ENCODE assay signal across 8 cellular contexts in the genomic region with DNA sequence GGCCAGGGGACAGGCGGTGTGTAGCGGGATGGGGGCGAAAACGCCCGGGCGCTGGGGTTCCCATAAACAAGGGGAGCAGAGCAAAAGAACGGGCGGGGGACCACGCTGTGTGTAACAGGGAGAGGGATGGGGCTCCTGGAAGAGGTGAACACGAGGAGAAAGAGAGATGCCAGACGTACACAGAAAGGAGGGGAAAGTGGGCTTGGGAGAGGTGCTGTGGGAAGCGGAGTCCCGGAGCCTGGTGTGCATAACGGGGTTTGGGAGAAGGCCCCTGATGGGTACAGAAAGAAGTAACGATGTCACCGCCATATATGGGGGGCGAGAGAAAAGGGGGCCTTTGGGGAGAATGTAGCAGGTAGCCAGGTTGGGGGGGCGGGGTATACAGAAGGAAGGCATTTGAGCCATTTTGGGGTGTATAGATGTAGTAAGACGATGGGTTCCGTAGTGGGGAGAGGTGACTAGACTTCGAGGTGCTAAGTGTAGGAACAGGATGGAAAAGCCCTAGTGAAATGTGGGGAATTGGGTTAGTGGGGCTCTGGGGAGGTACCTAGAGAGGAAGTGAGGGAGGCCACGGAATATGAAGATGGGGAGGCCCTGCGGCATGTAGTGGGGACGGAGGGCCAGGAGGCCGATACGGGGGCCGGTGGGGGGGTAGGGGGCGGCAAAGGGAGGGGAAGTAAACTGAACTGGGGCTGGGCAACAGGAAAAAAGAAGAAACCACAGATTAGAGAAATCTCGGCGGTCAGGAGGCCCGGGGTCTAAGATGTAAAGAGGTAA. TPM values are rescaled to one million over a fixed set of nuclear protein-coding genes. Genes with fewer than 3 reads are reported as not detected.
DNase-seq lines count a peak whose midpoint lies in the region; ATAC-seq and TF ChIP-seq lines count a peak whose summit lies in the region.

No MANE protein-coding gene starts in this region.

- peaks cover 17% of the 10 kb centered on the region for H3K36me3 ChIP-seq in RWPE2 (ENCODE audit: low read depth)

- ATAC-seq in RWPE2 (ENCODE audit: low read depth) (peak; percentile 19), HG03139 (IDR thresholded peaks at IDR 0.05; ENCODE audit: unreplicated experiment) (no peak)

- no peaks in the 10 kb centered on the region for H3K9me3 Mint-ChIP-seq in mesothelial cell of epicardium
- no peaks in the 10 kb centered on the region for H3K9me3 Mint-ChIP-seq in type B pancreatic cell

- no peaks in the 10 kb centered on the region for H3K4me1 ChIP-seq in RWPE2 (ENCODE audit: insufficient read depth, poor library complexity, severe bottlenecking)

- H3K4me3 ChIP-seq in AG04449 (ENCODE audit: low read depth, low read length) (peak overlapping the region; percentile 74), RWPE2 (ENCODE audit: severe bottlenecking) (peak overlapping the region; percentile 47), coronary artery (peak overlapping the region; percentile 87)

- no peaks in the 10 kb centered on the region for H3K9me3 ChIP-seq in RWPE2 (ENCODE audit: severe bottlenecking)

- peak overlapping the region; percentile 91 for H3K27ac Mint-ChIP-seq in mesothelial cell of epicardium
- peak overlapping the region; percentile 87 for H3K27ac Mint-ChIP-seq in type B pancreatic cell

- DNase-seq in AG04449 (ENCODE audit: low read depth, low spot score) (no peak), GM20000 (ENCODE audit: low spot score) (peak; percentile 62), RWPE2 (ENCODE audit: low spot score) (no peak), coronary artery (ENCODE audit: low spot score) (peak; percentile 72), mesothelial cell of epicardium (ENCODE audit: low spot score in 2 of 2, unreplicated experiment in 2 of 2) (no peak), type B pancreatic cell (ENCODE audit: extremely low spot score, unreplicated experiment) (no peak), AG20443 (ENCODE audit: low spot score) (no peak)

- TF ChIP-seq CTCF in AG04449 (IDR thresholded peaks at IDR 0.05; ENCODE audit: insufficient read depth, low read length, missing control alignments) (no peak), GM20000 (IDR thresholded peaks at IDR 0.05; ENCODE audit: extremely low read depth, missing control alignments) (no peak), RWPE2 (IDR thresholded peaks at IDR 0.05; ENCODE audit: poor library complexity, severe bottlenecking) (no peak), coronary artery (IDR thresholded peaks at IDR 0.05) (no peak), mesothelial cell of epicardium (IDR thresholded peaks at IDR 0.05; ENCODE audit: unreplicated experiment) (no peak), type B pancreatic cell (conservative IDR thresholded peaks at IDR 0.05) (no peak)

- peaks cover 40% of the 10 kb centered on the region for H3K4me1 Mint-ChIP-seq in mesothelial cell of epicardium
- H3K4me1 Mint-ChIP-seq in type B pancreatic cell (ENCODE audit: unreplicated experiment), result peaks cover 26% of the 10 kb centered on the region

- POLR2A ChIA-PET in AG04449 (lab: Yijun Ruan, JAX), result interaction anchor here (0.6 to 2.5 kb wide), 3 partner anchors 9 to 154 kb away, joined by 3 to 11 read pairs (median 8); a partner anchor contains a TSS

- H3K27ac ChIP-seq in RWPE2 (ENCODE audit: poor library complexity, severe bottlenecking), result peak overlapping the region; percentile 89
- peak overlapping the region; percentile 85 to 95 for H3K27ac ChIP-seq in coronary artery

- CTCF ChIA-PET in AG04449 (lab: Yijun Ruan, JAX), result interaction anchor here (1.0 to 2.2 kb wide), 2 partner anchors 9 to 13 kb away, joined by 3 to 16 read pairs; no protein-coding TSS in a partner anchor

- H3K27me3 ChIP-seq in RWPE2 (ENCODE audit: insufficient read depth, poor library complexity, severe bottlenecking), result no peaks in the 10 kb centered on the region

- H3K36me3 Mint-ChIP-seq in mesothelial cell of epicardium (peaks cover 7% of the 10 kb centered on the region), type B pancreatic cell (peaks cover 17% of the 10 kb centered on the region)

- peak overlapping the region; percentile 81 for H3K4me3 Mint-ChIP-seq in mesothelial cell of epicardium
- H3K4me3 Mint-ChIP-seq in type B pancreatic cell, result peak overlapping the region; percentile 94

- no peaks in the 10 kb centered on the region for H3K27me3 Mint-ChIP-seq in mesothelial cell of epicardium (ENCODE audit: low read depth)
- H3K27me3 Mint-ChIP-seq in type B pancreatic cell, result peaks cover 5% of the 10 kb centered on the region

RNA-seq across cellular contexts. Expression of a gene that starts 0.8 kb away (rescaled TPM):
- total RNA-seq in mesothelial cell of epicardium, result 49.6 to 53.9 TPM (median 50.9 TPM) in 3 replicates
- total RNA-seq in type B pancreatic cell (ENCODE audit: low replicate concordance), result 28.5 and 37.4 TPM in 2 replicates

RNA-seq across cellular contexts. Expression of a gene that starts 1.9 kb away (rescaled TPM):
- total RNA-seq in mesothelial cell of epicardium, result 42.6 to 47.0 TPM (median 46.9 TPM) in 3 replicates
- total RNA-seq in type B pancreatic cell (ENCODE audit: low replicate concordance), result 41.3 and 43.1 TPM in 2 replicates

RNA-seq across cellular contexts. Expression of a gene that starts 6.4 kb away (rescaled TPM):
- total RNA-seq in mesothelial cell of epicardium (20.8 to 24.0 TPM (median 23.6 TPM) in 3 replicates), type B pancreatic cell (ENCODE audit: low replicate concordance) (16.1 and 18.1 TPM in 2 replicates)

RNA-seq across cellular contexts. Expression of a gene that starts 13.3 kb away (rescaled TPM):
- total RNA-seq in mesothelial cell of epicardium, result 226 to 245 TPM (median 230 TPM) in 3 replicates
- total RNA-seq in type B pancreatic cell (ENCODE audit: low replicate concordance), result 170 and 232 TPM in 2 replicates

RNA-seq across cellular contexts. Expression of a gene that starts 17.2 kb away (rescaled TPM):
- total RNA-seq in mesothelial cell of epicardium (12.8 to 13.7 TPM (median 12.9 TPM) in 3 replicates), type B pancreatic cell (ENCODE audit: low replicate concordance) (9.4 and 9.6 TPM in 2 replicates)

Comparison
In these comparisons a context has a peak if more than half of its experiments do, and no peak if none do; other contexts are left out.
1. DNase-seq: peak in GM20000 (single experiment) and coronary artery (single experiment); none in AG04449 (single experiment), RWPE2 (single experiment), mesothelial cell of epicardium (0 of 2), type B pancreatic cell (single experiment) and AG20443 (single experiment).
2. Peak in every context shown above with its lines, with median percentiles within 50 percentile points of each other: H3K4me3 ChIP-seq.